In genomic region chr17:40707720-40708119, GRCh38 we compare ENCODE assay signal across 18 cellular contexts. TPM values are rescaled to one million over a fixed set of nuclear protein-coding genes. Genes with fewer than 3 reads are reported as not detected.
A peak's percentile ranks its signal among the peaks of the same experiment; 100 is the strongest.
DNase-seq lines count a peak whose midpoint lies in the region; ATAC-seq and TF ChIP-seq lines count a peak whose summit lies in the region.
"Had no signal": no experiment of that assay in that cellular context is flagged by ENCODE, and none has a peak within 500 bp of the region (broad histone marks: within the 10 kb centered on the region; RNA-seq: fewer than 3 reads in every experiment).

No MANE protein-coding gene starts in this region.

- no peaks in the 10 kb centered on the region for H4K20me1 ChIP-seq in MM.1S (ENCODE audit: insufficient read depth, low read length)

- TF ChIP-seq CTCF in vagina (IDR thresholded peaks at IDR 0.05) = no peak
- TF ChIP-seq CTCF in MM.1S (IDR thresholded peaks at IDR 0.05; ENCODE audit: low read length) = no peak

- no peak overlapping the region for H3K14ac ChIP-seq in mesenchymal stem cell (ENCODE audit: low read length in 2 of 2)

- H4K91ac ChIP-seq in mesenchymal stem cell (ENCODE audit: low read length) = no peak overlapping the region

- peaks cover 39% of the 10 kb centered on the region for H3K27me3 Mint-ChIP-seq in activated CD8-positive, alpha-beta memory T cell treated with anti-CD3 and anti-CD28 coated beads, Interleukin-2, amount 10 ng/mL, durations not matched to agents 7 days and 5 days

- H3K4me3 Mint-ChIP-seq in activated CD8-positive, alpha-beta memory T cell treated with anti-CD3 and anti-CD28 coated beads, Interleukin-2, amount 10 ng/mL, durations not matched to agents 7 days and 5 days = no peak overlapping the region

- no peak overlapping the region for H3K4ac ChIP-seq in mesenchymal stem cell (ENCODE audit: low read depth in 1 of 2, low read length in 2 of 2)

- 40% methylated on average over 6 of the region's 7 CpGs for whole genome bisulfite sequencing in mesenchymal stem cell

- H3K9me3 ChIP-seq in mesenchymal stem cell (ENCODE audit: control insufficient read depth, low read length) (no peaks in the 10 kb centered on the region), vagina (no peaks in the 10 kb centered on the region), MM.1S (replicated peaks; ENCODE audit: insufficient read depth, low read length) (no peaks in the 10 kb centered on the region)
- H3K9me3 ChIP-seq: pancreas had no signal

- no peak for TF ChIP-seq POLR2A in vagina (IDR thresholded peaks at IDR 0.05)

- H3K27me3 ChIP-seq in mesenchymal stem cell (ENCODE audit: control insufficient read depth in 1 of 2, insufficient read depth in 1 of 2, low read length in 2 of 2) (no peaks in the 10 kb centered on the region), vagina (no peaks in the 10 kb centered on the region), MM.1S (replicated peaks; ENCODE audit: insufficient read depth, low read length) (no peaks in the 10 kb centered on the region)
- H3K27me3 ChIP-seq: cardiac muscle cell had no signal

- intact Hi-C loops in vagina (cut with DNase I) = no loop called here

- no peak for ATAC-seq in activated CD8-positive, alpha-beta memory T cell treated with anti-CD3 and anti-CD28 coated beads, Interleukin-2, amount 10 ng/mL, durations not matched to agents 7 days and 5 days
- ATAC-seq in esophagus mucosa (peak; percentile 88), HG02885 (IDR thresholded peaks at IDR 0.05; ENCODE audit: poor library complexity, unreplicated experiment) (no peak)
- ATAC-seq: GM12878, left colon had no signal

- H3K79me1 ChIP-seq in mesenchymal stem cell (replicated peaks; ENCODE audit: low read length, poor library complexity, severe bottlenecking) = no peaks in the 10 kb centered on the region

- peak overlapping the region in 1 of 2 experiments; percentile 22 for H3K4me3 ChIP-seq in mesenchymal stem cell (ENCODE audit: insufficient read depth in 1 of 2, low read depth in 1 of 2, low read length in 2 of 2)
- H3K4me3 ChIP-seq in vagina = no peak overlapping the region
- no peak overlapping the region for H3K4me3 ChIP-seq in MM.1S (ENCODE audit: low read length)
- H3K4me3 ChIP-seq: cardiac muscle cell, GM12878, pancreas had no signal

- H3K9me3 Mint-ChIP-seq in activated CD8-positive, alpha-beta memory T cell treated with anti-CD3 and anti-CD28 coated beads, Interleukin-2, amount 10 ng/mL, durations not matched to agents 7 days and 5 days (ENCODE audit: low read depth) = no peaks in the 10 kb centered on the region

- H2AFZ ChIP-seq in mesenchymal stem cell (ENCODE audit: low read depth, low read length) = no peak overlapping the region
- H2AFZ ChIP-seq in MM.1S (ENCODE audit: low read length) = no peak overlapping the region

- no peaks in the 10 kb centered on the region for H3K36me3 Mint-ChIP-seq in activated CD8-positive, alpha-beta memory T cell treated with anti-CD3 and anti-CD28 coated beads, Interleukin-2, amount 10 ng/mL, durations not matched to agents 7 days and 5 days

- H3K18ac ChIP-seq in mesenchymal stem cell (ENCODE audit: low read depth in 1 of 2, low read length in 2 of 2) = no peak overlapping the region

- peaks cover 2% of the 10 kb centered on the region for H3K4me1 ChIP-seq in mesenchymal stem cell (ENCODE audit: control insufficient read depth, insufficient read depth, low read depth, low read length)
- H3K4me1 ChIP-seq in vagina = peaks cover 6% of the 10 kb centered on the region
- H3K4me1 ChIP-seq in MM.1S (ENCODE audit: low read length) = no peaks in the 10 kb centered on the region
- H3K4me1 ChIP-seq: pancreas had no signal

- no peak overlapping the region for H2BK120ac ChIP-seq in mesenchymal stem cell (ENCODE audit: low read depth, low read length)

- peak overlapping the region; percentile 11 for H3K27ac Mint-ChIP-seq in activated CD8-positive, alpha-beta memory T cell treated with anti-CD3 and anti-CD28 coated beads, Interleukin-2, amount 10 ng/mL, durations not matched to agents 7 days and 5 days

- no peak overlapping the region for H2BK5ac ChIP-seq in mesenchymal stem cell (ENCODE audit: low read depth, low read length, poor library complexity, severe bottlenecking)

- H3K9me2 ChIP-seq in MM.1S (replicated peaks; ENCODE audit: insufficient read depth, low read length) = no peaks in the 10 kb centered on the region

- DNase-seq in activated CD8-positive, alpha-beta memory T cell treated with anti-CD3 and anti-CD28 coated beads, Interleukin-2, amount 10 ng/mL, durations not matched to agents 7 days and 5 days = no peak
- no peak for DNase-seq in activated CD8-positive, alpha-beta memory T cell treated with anti-CD3 and anti-CD28 coated beads, Interleukin-2, amount 50 U/mL, for 4 hours
- DNase-seq in mesenchymal stem cell (no peak), vagina (ENCODE audit: extremely low spot score in 2 of 2) (no peak), GF-D8 (lab: John Stamatoyannopoulos, UW) (no peak), MM.1S (no peak)
- DNase-seq: 8988T, DMS153, foreskin fibroblast, left colon, NCI-H1436, pancreas, substantia nigra had no signal

- no peak overlapping the region for H2AK5ac ChIP-seq in mesenchymal stem cell (ENCODE audit: low read length, severe bottlenecking)

- H3K27ac ChIP-seq in mesenchymal stem cell (ENCODE audit: low read length, poor library complexity, severe bottlenecking) (no peak overlapping the region), vagina (peak overlapping the region; percentile 52), MM.1S (ENCODE audit: low read length) (no peak overlapping the region)
- H3K27ac ChIP-seq: cardiac muscle cell, pancreas had no signal

- CTCF ChIA-PET in activated CD8-positive, alpha-beta memory T cell treated with anti-CD3 and anti-CD28 coated beads, Interleukin-2, amount 10 ng/mL, durations not matched to agents 7 days and 5 days (lab: Charles Lee) = no interaction called here

- H3F3A ChIP-seq in MM.1S (ENCODE audit: insufficient read depth, low read length) = no peaks in the 10 kb centered on the region

- H2BK12ac ChIP-seq in mesenchymal stem cell (ENCODE audit: low read length in 2 of 2) = no peak overlapping the region

- H3K4me1 Mint-ChIP-seq in activated CD8-positive, alpha-beta memory T cell treated with anti-CD3 and anti-CD28 coated beads, Interleukin-2, amount 10 ng/mL, durations not matched to agents 7 days and 5 days = no peaks in the 10 kb centered on the region

- H3K79me2 ChIP-seq in MM.1S (ENCODE audit: low read length) = no peaks in the 10 kb centered on the region

- no peak overlapping the region for H4K8ac ChIP-seq in mesenchymal stem cell (ENCODE audit: low read length)

- H3K36me3 ChIP-seq in mesenchymal stem cell (ENCODE audit: control insufficient read depth in 1 of 2, insufficient read depth in 2 of 2, low read depth in 1 of 2, low read length in 2 of 2) (no peaks in the 10 kb centered on the region), vagina (no peaks in the 10 kb centered on the region), MM.1S (replicated peaks; ENCODE audit: insufficient read depth, low read length) (no peaks in the 10 kb centered on the region)
- H3K36me3 ChIP-seq: cardiac muscle cell, pancreas had no signal

- H3K9ac ChIP-seq in mesenchymal stem cell (ENCODE audit: low read length) (peak overlapping the region; percentile 50), MM.1S (ENCODE audit: low read length) (no peak overlapping the region)

- no peak overlapping the region for H3K23ac ChIP-seq in mesenchymal stem cell (ENCODE audit: low read length in 2 of 2)

- H2BK15ac ChIP-seq in mesenchymal stem cell (ENCODE audit: low read depth, poor library complexity, severe bottlenecking) = no peak overlapping the region

- H3K4me2 ChIP-seq in mesenchymal stem cell (ENCODE audit: low read length, poor library complexity, severe bottlenecking) = no peak overlapping the region
- H3K4me2 ChIP-seq in MM.1S (ENCODE audit: low read depth, low read length) = no peak overlapping the region

RNA-seq across cellular contexts. Expression of gene KRT24, which starts 4.2 kb away (rescaled TPM):
- not detected for total RNA-seq in activated CD8-positive, alpha-beta memory T cell treated with anti-CD3 and anti-CD28 coated beads, Interleukin-2, amount 10 ng/mL, durations not matched to agents 7 days and 5 days
- total RNA-seq in esophagus mucosa (10.0 TPM), vagina (1.5 TPM)
- not detected for polyA plus RNA-seq in mesenchymal stem cell (2013, experiment 1 of 2)
- polyA plus RNA-seq in mesenchymal stem cell (2013, experiment 2 of 2) = not detected
- total RNA-seq: cardiac muscle cell, GM12878, HT-29, pancreas had no signal
- polyA plus RNA-seq: cardiac muscle cell, GM12878 had no signal

RNA-seq across cellular contexts. Expression of gene KRT222, which starts 42.7 kb away (rescaled TPM):
- total RNA-seq in activated CD8-positive, alpha-beta memory T cell treated with anti-CD3 and anti-CD28 coated beads, Interleukin-2, amount 10 ng/mL, durations not matched to agents 7 days and 5 days = not detected
- 0.20 TPM for total RNA-seq in esophagus mucosa
- not detected for polyA plus RNA-seq in mesenchymal stem cell (2013, experiment 1 of 2)
- polyA plus RNA-seq in mesenchymal stem cell (2013, experiment 2 of 2) = not detected
- total RNA-seq in vagina = not detected
- total RNA-seq: cardiac muscle cell, HT-29 had no signal

RNA-seq across cellular contexts. Expression of gene KRT25, which starts 47.4 kb away (rescaled TPM):
- not detected for total RNA-seq in activated CD8-positive, alpha-beta memory T cell treated with anti-CD3 and anti-CD28 coated beads, Interleukin-2, amount 10 ng/mL, durations not matched to agents 7 days and 5 days
- total RNA-seq in esophagus mucosa (not detected), vagina (not detected)
- not detected for polyA plus RNA-seq in mesenchymal stem cell (2013, experiment 1 of 2)
- not detected for polyA plus RNA-seq in mesenchymal stem cell (2013, experiment 2 of 2)
- total RNA-seq: cardiac muscle cell, GM12878, HT-29, left colon, pancreas had no signal
- polyA plus RNA-seq: cardiac muscle cell, GM12878, pancreas had no signal
